Comparison of ENCODE assay signal across 18 cellular contexts in the genomic region with DNA sequence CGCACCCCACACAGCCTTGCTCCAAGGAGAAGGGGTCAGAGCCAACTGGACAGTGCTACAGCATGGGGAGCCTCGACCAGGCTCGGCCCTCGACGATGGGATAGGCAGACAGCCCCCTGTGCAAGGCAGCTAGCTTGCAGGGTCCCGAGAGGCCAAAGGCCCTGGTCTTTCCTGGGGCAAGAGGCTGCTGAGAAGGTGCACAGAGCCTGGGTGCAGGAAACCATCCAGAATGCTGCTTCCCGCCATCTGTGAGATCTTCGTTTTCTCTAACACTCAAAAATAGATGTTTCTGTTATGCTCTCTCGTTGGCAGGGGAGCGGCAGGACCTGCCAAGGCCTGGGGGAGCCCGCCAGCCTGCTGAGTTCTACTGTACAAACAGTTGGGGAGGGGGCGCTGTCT.
A peak's percentile ranks its signal among the peaks of the same experiment; 100 is the strongest.
DNase-seq lines count a peak whose midpoint lies in the region; ATAC-seq, FAIRE-seq and TF ChIP-seq lines count a peak whose summit lies in the region.
"Had no signal": no experiment of that assay in that cellular context is flagged by ENCODE, and none has a peak within 500 bp of the region (broad histone marks: within the 10 kb centered on the region; RNA-seq: fewer than 3 reads in every experiment).

No MANE protein-coding gene starts in this region.

- ATAC-seq in omental fat pad (ENCODE audit: low FRiP score) (no peak), HG02973 (IDR thresholded peaks at IDR 0.05; ENCODE audit: unreplicated experiment) (no peak), esophagus mucosa (no peak)
- ATAC-seq: activated T-cell treated with anti-CD3 and anti-CD28 coated beads, Interleukin-2, amount 50 U/mL, for 4 hours; HCT116 had no signal

- TF ChIP-seq POLR2A in GM12892 (IDR thresholded peaks at IDR 0.05; ENCODE audit: low read depth, low read length) = no peak

- CTCF ChIA-PET in AG04450 (lab: Charles Lee) = no interaction called here

- peaks cover 17% of the 10 kb centered on the region; the same call in 1 of the 2 replicates for H3K36me3 Mint-ChIP-seq in HFFc6 (ENCODE audit: low read depth)

- H3K4me3 ChIP-seq in AG04450 (ENCODE audit: low read depth, low read length) (no peak overlapping the region), coronary artery (no peak overlapping the region)

- H3K27ac ChIP-seq in AG04450 (ENCODE audit: low read depth, low read length) (peak overlapping the region; percentile 39), coronary artery (no peak overlapping the region)

- H3K9me3 Mint-ChIP-seq in HFFc6 = peaks cover 5% of the 10 kb centered on the region; the same call in 1 of the 2 replicates
- H3K9me3 Mint-ChIP-seq: activated T-cell treated with anti-CD3 and anti-CD28 coated beads, Interleukin-2, amount 50 U/mL, for 4 hours had no signal

- no peak for TF ChIP-seq CTCF in AG04450 (IDR thresholded peaks at IDR 0.05; ENCODE audit: low read depth, low read length)
- TF ChIP-seq CTCF in HFFc6 (IDR thresholded peaks at IDR 0.05) = no peak
- no peak for TF ChIP-seq CTCF in coronary artery (IDR thresholded peaks at IDR 0.05)
- TF ChIP-seq CTCF in omental fat pad (IDR thresholded peaks at IDR 0.05) = no peak

- H3K9me3 ChIP-seq in AG04450 (ENCODE audit: control insufficient read depth, insufficient read depth, low read length) = peaks cover 3% of the 10 kb centered on the region; the same call in 1 of the 2 replicates

- peak overlapping the region; percentile 52 for H3K27ac Mint-ChIP-seq in HFFc6

- H3K27me3 ChIP-seq in AG04450 (ENCODE audit: control insufficient read depth, insufficient read depth, low read length) = no peaks in the 10 kb centered on the region

- no peak for DNase-seq in AG04450 (ENCODE audit: low read depth, low spot score)
- no peak for DNase-seq in HFFc6
- DNase-seq in coronary artery (ENCODE audit: low spot score) = peak; percentile 35
- DNase-seq in omental fat pad (ENCODE audit: low spot score) = peak; percentile 15
- no peak for DNase-seq in GM12892 (ENCODE audit: insufficient read length)
- DNase-seq in epidermal melanocyte (ENCODE audit: insufficient read length, low spot score) = no peak
- DNase-seq: activated CD4-positive, alpha-beta T cell treated with anti-CD3 and anti-CD28 coated beads for 48 hours; activated T-cell treated with anti-CD3 and anti-CD28 coated beads, Interleukin-2, amount 50 U/mL, for 4 hours; AML-193; erythroblast; NCI-H1048; NCI-H2171 treated with DMSO at 0.1 percent for 48 hours had no signal

- no peak for FAIRE-seq in GM12892 (lab: Jason Lieb, UNC)
- FAIRE-seq: colon, D721Med, keratinocyte had no signal

- peaks cover 43% of the 10 kb centered on the region for H3K4me1 Mint-ChIP-seq in HFFc6 (ENCODE audit: low read depth)

- POLR2A ChIA-PET in AG04450 (lab: Yijun Ruan, JAX) = no interaction called here

- H3K4me3 Mint-ChIP-seq in HFFc6 = 0 out of 2 replicates have a peak overlapping the region, but pooled peaks have one; percentile 28
- H3K4me3 Mint-ChIP-seq: activated T-cell treated with anti-CD3 and anti-CD28 coated beads, Interleukin-2, amount 50 U/mL, for 4 hours had no signal

- peaks cover 37% of the 10 kb centered on the region for H3K27me3 Mint-ChIP-seq in HFFc6 (ENCODE audit: insufficient read depth)

Comparison
In these comparisons a context has a peak if more than half of its experiments do, and no peak if none do; other contexts are left out.
1. DNase-seq: peak in coronary artery (single experiment) and omental fat pad (single experiment); none in AG04450 (single experiment), HFFc6 (single experiment), GM12892 (single experiment) and epidermal melanocyte (single experiment).